In the genomic region with DNA sequence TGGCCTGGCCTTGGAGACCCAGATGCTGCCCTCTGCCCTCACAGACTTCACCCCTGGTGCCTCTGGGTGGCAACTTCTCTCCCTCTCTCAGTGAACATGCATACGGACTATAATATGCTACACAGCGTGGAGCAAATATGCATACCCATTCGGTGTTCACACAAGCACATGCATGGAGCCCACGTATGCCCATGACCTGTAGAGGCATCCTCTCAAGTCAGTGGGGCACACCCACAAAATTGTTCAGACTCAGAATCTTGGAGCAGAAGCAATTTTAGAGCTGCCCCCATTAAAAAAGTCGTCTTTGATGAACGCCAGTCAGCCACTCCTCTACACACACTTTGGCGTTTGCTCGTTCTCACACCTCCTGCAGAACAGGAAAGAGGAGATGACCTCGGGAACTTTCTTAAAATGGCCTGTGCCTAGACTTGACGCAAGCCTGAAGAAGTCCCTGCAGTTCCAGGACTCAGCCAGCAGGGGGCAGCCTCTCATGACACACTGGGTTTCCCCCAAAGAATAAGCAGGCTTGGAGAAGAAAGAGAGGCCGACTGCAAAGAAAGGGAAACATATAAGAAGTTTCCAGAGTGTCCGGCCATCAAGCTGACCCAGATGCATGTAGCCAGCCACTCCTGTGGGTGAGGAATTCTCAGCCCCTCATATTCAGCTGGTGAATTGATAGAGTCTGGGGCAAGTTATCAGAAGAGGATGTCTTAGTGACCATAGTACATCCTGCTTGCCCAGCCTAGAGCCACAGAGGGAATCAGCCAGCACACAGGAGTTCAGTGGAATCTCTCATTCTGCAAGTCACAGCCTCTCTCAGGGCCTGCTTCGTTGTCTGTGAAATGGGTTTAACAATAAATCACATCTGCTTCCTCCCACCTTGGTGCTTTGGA, we compare ENCODE assay signal across 8 cellular contexts. TPM values are rescaled to one million over a fixed set of nuclear protein-coding genes. Genes with fewer than 3 reads are reported as not detected.
A peak's percentile ranks its signal among the peaks of the same experiment; 100 is the strongest.
DNase-seq lines count a peak whose midpoint lies in the region; ATAC-seq and TF ChIP-seq lines count a peak whose summit lies in the region.

No MANE protein-coding gene starts in this region.

- intact Hi-C loops in PC-3 (cut with micrococcal nuclease), result loop anchor here (1.0 to 10.0 kb wide), 2 partner anchors 89 to 187 kb away; no protein-coding TSS in a partner anchor

- DNase-seq in HK-2 (ENCODE audit: unreplicated experiment), result peak; percentile 63
- peak; percentile 75 for DNase-seq in PC-3
- peak; percentile 68 to 73 for DNase-seq in activated T-cell treated with anti-CD3 and anti-CD28 coated beads, Interleukin-2, amount 50 U/mL, for 72 hours
- peak; percentile 76 for DNase-seq in fibroblast of pulmonary artery (ENCODE audit: low read depth)
- peak; percentile 5 for DNase-seq in non-pigmented ciliary epithelial cell (ENCODE audit: low read depth)
- peak in 48 of 49 donors; percentile 1 to 81 (median 50) for DNase-seq in substantia nigra (lab: John Stamatoyannopoulos, UW)

- peak; percentile 81 for TF ChIP-seq CTCF in 22Rv1 (IDR thresholded peaks at IDR 0.05)
- TF ChIP-seq CTCF in GM12875 (IDR thresholded peaks at IDR 0.05; ENCODE audit: borderline replicate concordance, insufficient read depth, low read depth, low read length), result peak; percentile 91
- TF ChIP-seq CTCF in PC-3 (conservative IDR thresholded peaks at IDR 0.05; ENCODE audit: low read depth, low read length), result peak; percentile 88
- TF ChIP-seq CTCF in fibroblast of pulmonary artery (IDR thresholded peaks at IDR 0.05; ENCODE audit: low read length, missing control alignments), result peak; percentile 74

- H3K27me3 Mint-ChIP-seq in activated T-cell treated with anti-CD3 and anti-CD28 coated beads, Interleukin-2, amount 50 U/mL, for 72 hours (ENCODE audit: low read depth), result peaks cover 29% of the 10 kb centered on the region

- H3K4me3 Mint-ChIP-seq in activated T-cell treated with anti-CD3 and anti-CD28 coated beads, Interleukin-2, amount 50 U/mL, for 72 hours, result no peak overlapping the region

- no peaks in the 10 kb centered on the region for H3K36me3 Mint-ChIP-seq in activated T-cell treated with anti-CD3 and anti-CD28 coated beads, Interleukin-2, amount 50 U/mL, for 72 hours (ENCODE audit: insufficient read depth in 2 of 2)

- BruUV-seq in PC-3 (replicated peaks; lab: Mats Ljungman, UMichigan), result no TSS peak

- no peak overlapping the region for H3K4me3 ChIP-seq in GM12875 (ENCODE audit: low read depth, low read length)
- no peak overlapping the region for H3K4me3 ChIP-seq in PC-3 (ENCODE audit: low read length)
- no peak overlapping the region for H3K4me3 ChIP-seq in fibroblast of pulmonary artery (replicated peaks; ENCODE audit: low read depth, low read length)

- no peaks in the 10 kb centered on the region for H3K9me3 ChIP-seq in PC-3 (ENCODE audit: low read length)

- H2AFZ ChIP-seq in PC-3 (ENCODE audit: low read length), result peak overlapping the region; percentile 25; the same call in 1 of the 2 replicates

- H3K4me2 ChIP-seq in PC-3 (ENCODE audit: low read length), result no peak overlapping the region

- no peaks in the 10 kb centered on the region for H3F3A ChIP-seq in PC-3 (ENCODE audit: low read length, unreplicated experiment)

- H3K27me3 ChIP-seq in PC-3 (ENCODE audit: low read length), result no peaks in the 10 kb centered on the region

- CTCF ChIA-PET in PC-3 (lab: Charles Lee), result interaction anchor here (0.6 to 0.8 kb wide), 3 partner anchors 13 to 116 kb away, joined by 3 to 9 read pairs (median 8); no protein-coding TSS in a partner anchor

- no peaks in the 10 kb centered on the region for H3K9me2 ChIP-seq in PC-3 (replicated peaks; ENCODE audit: low read length)

- H3K27ac ChIP-seq in 22Rv1 (peak overlapping the region; percentile 29; the same call in 1 of the 2 replicates), PC-3 (ENCODE audit: low read length) (no peak overlapping the region), substantia nigra (ENCODE audit: low read depth, low read length, poor library complexity, severe bottlenecking) (no peak overlapping the region)

- no peaks in the 10 kb centered on the region for H3K79me2 ChIP-seq in PC-3 (ENCODE audit: low read length)

- no peak overlapping the region for H3K9ac ChIP-seq in PC-3 (ENCODE audit: low read length)

- no peaks in the 10 kb centered on the region for H3K4me1 ChIP-seq in PC-3 (ENCODE audit: insufficient read depth, low read length)

- H3K9me3 Mint-ChIP-seq in activated T-cell treated with anti-CD3 and anti-CD28 coated beads, Interleukin-2, amount 50 U/mL, for 72 hours, result no peaks in the 10 kb centered on the region

- H4K20me1 ChIP-seq in PC-3 (ENCODE audit: low read length), result no peaks in the 10 kb centered on the region

- POLR2A ChIA-PET in PC-3 (lab: Charles Lee; ENCODE audit: unreplicated experiment), result no interaction called here

- H3K27ac Mint-ChIP-seq in activated T-cell treated with anti-CD3 and anti-CD28 coated beads, Interleukin-2, amount 50 U/mL, for 72 hours, result no peak overlapping the region

- H3K36me3 ChIP-seq in PC-3 (ENCODE audit: low read depth, low read length), result no peaks in the 10 kb centered on the region

- ATAC-seq in PC-3, result peak; percentile 79
- ATAC-seq in activated T-cell treated with anti-CD3 and anti-CD28 coated beads, Interleukin-2, amount 50 U/mL, for 72 hours (replicated peaks in 1 of 2), result peak; percentile 76

- H3K4me1 Mint-ChIP-seq in activated T-cell treated with anti-CD3 and anti-CD28 coated beads, Interleukin-2, amount 50 U/mL, for 72 hours (ENCODE audit: low read depth), result peaks cover 11% of the 10 kb centered on the region

RNA-seq across cellular contexts. Expression of a gene that starts 17.3 kb away (rescaled TPM):
- total RNA-seq in PC-3 (2014; rRNA removed), result 8.5 and 11.6 TPM in 2 replicates
- total RNA-seq in activated T-cell treated with anti-CD3 and anti-CD28 coated beads, Interleukin-2, amount 50 U/mL, for 72 hours, result under 1 TPM; 0.14 to 0.23 TPM

Comparison
In these comparisons a context has a peak if more than half of its experiments do, and no peak if none do; other contexts are left out.
1. DNase-seq: peak in every context shown above with its lines; median percentile 76 in fibroblast of pulmonary artery; 75 in PC-3; 70 in activated T-cell treated with anti-CD3 and anti-CD28 coated beads, Interleukin-2, amount 50 U/mL, for 72 hours; 63 in HK-2; 50 in substantia nigra; 5 in non-pigmented ciliary epithelial cell.